ENCODE assay signal across 19 cellular contexts in the genomic region with DNA sequence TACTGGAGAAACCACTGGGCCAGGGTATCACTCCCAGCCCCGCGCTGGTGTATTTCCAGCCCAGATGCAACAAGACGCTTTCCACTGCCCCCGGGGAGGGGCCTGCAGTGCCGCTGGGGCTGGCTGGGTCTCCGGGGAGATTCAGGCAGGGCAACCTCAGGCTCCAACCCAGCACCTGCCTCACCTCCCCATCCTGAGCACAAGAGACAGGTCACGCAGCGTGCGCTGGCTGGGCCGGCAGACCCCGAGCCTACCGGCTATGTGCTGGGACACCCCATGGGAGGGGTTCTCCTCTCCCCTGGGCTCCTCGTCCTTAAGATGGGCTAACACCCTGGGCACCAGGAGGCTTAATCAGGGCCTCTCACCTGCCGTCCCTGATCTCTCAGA.
"Had no signal": no experiment of that assay in that cellular context is flagged by ENCODE, and none has a peak within 500 bp of the region (broad histone marks: within the 10 kb centered on the region; RNA-seq: fewer than 3 reads in every experiment).

No MANE protein-coding gene starts in this region.

- H3K4me3 Mint-ChIP-seq: endodermal cell, naive B cell, nephron progenitor cell had no signal

- H3K27me3 ChIP-seq: foreskin keratinocyte, heart left ventricle, neutrophil, right atrium auricular region, tibial nerve, upper lobe of right lung had no signal

- H3K36me3 Mint-ChIP-seq: naive B cell had no signal

- H3K9me3 Mint-ChIP-seq: endodermal cell, naive B cell, nephron progenitor cell had no signal

- DNase-seq: cerebellar nuclear complex; dermis blood vessel endothelial cell; endodermal cell; foreskin keratinocyte; heart left ventricle; hippocampal formation; mesendoderm; naive B cell; nephron progenitor cell; posterior cingulate gyrus; small intestine; stimulated activated CD4-positive, alpha-beta T cell treated with anti-CD3 and anti-CD28 coated beads, Interleukin-12 subunit alpha, Interleukin-12 subunit beta, amount 100 ng/mL, for 4 hours; stimulated activated naive CD8-positive, alpha-beta T cell treated with anti-CD3 and anti-CD28 coated beads, Interleukin-15, Interleukin-2, amounts not matched to agents 100 U/mL and 50 U/mL, for 24 hours; upper lobe of right lung had no signal

- H3K27ac ChIP-seq: foreskin keratinocyte, neutrophil, upper lobe of right lung had no signal

- FAIRE-seq: colon, endothelial cell of umbilical vein, small intestine had no signal

- H3K9me3 ChIP-seq: heart left ventricle, neutrophil, right atrium auricular region, tibial nerve, upper lobe of right lung had no signal

- H3K4me1 Mint-ChIP-seq: endodermal cell had no signal

- H3K4me3 ChIP-seq: heart left ventricle, right atrium auricular region, tibial nerve, upper lobe of right lung had no signal

- ATAC-seq: foreskin keratinocyte; heart left ventricle; stimulated activated naive CD8-positive, alpha-beta T cell treated with anti-CD3 and anti-CD28 coated beads, Interleukin-15, Interleukin-2, amounts not matched to agents 100 U/mL and 50 U/mL, for 24 hours; upper lobe of right lung had no signal

- H3K27me3 Mint-ChIP-seq: naive B cell had no signal
